1 cellular context compared by ENCODE assay signal in genomic region chr14:103858063-103858820, GRCh38.
TF ChIP-seq lines count a peak whose summit lies in the region.

No MANE protein-coding gene starts in this region.

TF ChIP-seq in H1, 55 proteins besides CTCF, POLR2A, EP300 and RAD21:
- TF ChIP-seq EZH2 (IDR thresholded peaks at IDR 0.05; ENCODE audit: low read depth, low read length, severe bottlenecking) (no peak), USF2 (IDR thresholded peaks at IDR 0.05; ENCODE audit: low read length) (no peak), MAFK (IDR thresholded peaks at IDR 0.05; ENCODE audit: low read depth, low read length) (no peak), HDAC2 (IDR thresholded peaks at IDR 0.05; ENCODE audit: borderline replicate concordance in 1 of 2, low read depth in 2 of 2, low read length in 2 of 2) (no peak), RNF2 (IDR thresholded peaks at IDR 0.05; ENCODE audit: borderline replicate concordance, low read depth, low read length, missing control alignments, poor library complexity, severe bottlenecking) (no peak), TEAD4 (IDR thresholded peaks at IDR 0.05; ENCODE audit: low read depth, low read length) (no peak)
